In genomic region chr4:87843936-87844335, GRCh38 we compare ENCODE assay signal across 12 cellular contexts. TPM values are rescaled to one million over a fixed set of nuclear protein-coding genes. Genes with fewer than 3 reads are reported as not detected.
DNase-seq lines count a peak whose midpoint lies in the region; ATAC-seq, FAIRE-seq and TF ChIP-seq lines count a peak whose summit lies in the region.
"Had no signal": no experiment of that assay in that cellular context is flagged by ENCODE, and none has a peak within 500 bp of the region (broad histone marks: within the 10 kb centered on the region; RNA-seq: fewer than 3 reads in every experiment).

No MANE protein-coding gene starts in this region.

- H3K4me3 ChIP-seq in astrocyte (ENCODE audit: insufficient read depth, low read depth, low read length) (peak overlapping the region; percentile 1), hepatocyte (no peak overlapping the region)
- H3K4me3 ChIP-seq: prostate gland had no signal

- H3K27me3 Mint-ChIP-seq in astrocyte (ENCODE audit: low read depth, unreplicated experiment) = no peaks in the 10 kb centered on the region
- H3K27me3 Mint-ChIP-seq in glutamatergic neuron (ENCODE audit: unreplicated experiment) = no peaks in the 10 kb centered on the region

- H3K4me1 Mint-ChIP-seq in astrocyte (ENCODE audit: low read depth, unreplicated experiment) (peaks cover 14% of the 10 kb centered on the region), glutamatergic neuron (ENCODE audit: low read depth, unreplicated experiment) (peaks cover 3% of the 10 kb centered on the region)

- FAIRE-seq in astrocyte (lab: Jason Lieb, UNC) = peak; percentile 74

- CTCF ChIA-PET in HEK293T (lab: Yijun Ruan, JAX) = no interaction called here

- no peaks in the 10 kb centered on the region for H3K27me3 ChIP-seq in astrocyte (ENCODE audit: insufficient read depth, low read length)
- no peaks in the 10 kb centered on the region for H3K27me3 ChIP-seq in hepatocyte

- peak overlapping the region; percentile 65 for H3K4me2 ChIP-seq in astrocyte (ENCODE audit: low read length)
- no peak overlapping the region for H3K4me2 ChIP-seq in hepatocyte

- H3K4me3 Mint-ChIP-seq in astrocyte (ENCODE audit: unreplicated experiment) (no peak overlapping the region), glutamatergic neuron (ENCODE audit: unreplicated experiment) (no peak overlapping the region)

- TF ChIP-seq CTCF in astrocyte (IDR thresholded peaks at IDR 0.05; ENCODE audit: insufficient read depth, low read depth, low read length) = no peak
- no peak for TF ChIP-seq CTCF in hepatocyte (IDR thresholded peaks at IDR 0.05; ENCODE audit: poor library complexity)
- no peak for TF ChIP-seq CTCF in glutamatergic neuron (IDR thresholded peaks at IDR 0.05; ENCODE audit: partially characterized antibody, unreplicated experiment)

- H3K9me3 Mint-ChIP-seq in astrocyte (ENCODE audit: unreplicated experiment) = no peaks in the 10 kb centered on the region
- H3K9me3 Mint-ChIP-seq in glutamatergic neuron (ENCODE audit: unreplicated experiment) = peaks cover 3% of the 10 kb centered on the region

- H3K36me3 Mint-ChIP-seq in astrocyte (ENCODE audit: low read depth, unreplicated experiment) (no peaks in the 10 kb centered on the region), glutamatergic neuron (ENCODE audit: unreplicated experiment) (no peaks in the 10 kb centered on the region)

- peak overlapping the region; percentile 48 for H2AFZ ChIP-seq in astrocyte (ENCODE audit: low read depth, low read length)
- H2AFZ ChIP-seq in hepatocyte = no peak overlapping the region

- H3K4me1 ChIP-seq in astrocyte (ENCODE audit: insufficient read depth, low read length) (peaks cover 9% of the 10 kb centered on the region), hepatocyte (ENCODE audit: insufficient read depth) (no peaks in the 10 kb centered on the region)
- H3K4me1 ChIP-seq: prostate gland had no signal

- WGBS in hepatocyte (ENCODE audit: low lambda C conversion rate, missing lambda C conversion rate) = 80% methylated on average over 3 of the region's 3 CpGs

- peak overlapping the region; percentile 17 for H3K27ac ChIP-seq in astrocyte (ENCODE audit: low read depth, low read length)
- no peak overlapping the region for H3K27ac ChIP-seq in hepatocyte
- H3K27ac ChIP-seq: C4-2B, prostate gland had no signal

- H3K9me2 ChIP-seq in hepatocyte (replicated peaks; ENCODE audit: insufficient read depth) = no peaks in the 10 kb centered on the region

- no peaks in the 10 kb centered on the region for H3K36me3 ChIP-seq in astrocyte (ENCODE audit: insufficient read depth, low read length)
- H3K36me3 ChIP-seq in hepatocyte (replicated peaks; ENCODE audit: insufficient read depth, low read depth) = no peaks in the 10 kb centered on the region
- H3K36me3 ChIP-seq: prostate gland had no signal

- H4K20me1 ChIP-seq in astrocyte (ENCODE audit: insufficient read depth, low read length) (no peaks in the 10 kb centered on the region), hepatocyte (ENCODE audit: insufficient read depth, poor library complexity, severe bottlenecking) (no peaks in the 10 kb centered on the region)

- H3K9me3 ChIP-seq in astrocyte (ENCODE audit: insufficient read depth, low read depth, low read length) (no peaks in the 10 kb centered on the region), hepatocyte (ENCODE audit: low read depth) (no peaks in the 10 kb centered on the region)
- H3K9me3 ChIP-seq: prostate gland had no signal

- H3K9ac ChIP-seq in astrocyte (ENCODE audit: low read length) = no peak overlapping the region

- DNase-seq in A172 (ENCODE audit: low spot score) (peak; percentile 85), Kasumi-1 (lab: John Stamatoyannopoulos, UW) (peak; percentile 97), astrocyte (ENCODE audit: low read depth) (peak; percentile 86), hepatocyte (ENCODE audit: low spot score) (peak; percentile 35), glutamatergic neuron (no peak), HEK293T (ENCODE audit: extremely low spot score) (no peak)
- DNase-seq: NCI-H1092 treated with DMSO at 0.1 percent for 48 hours had no signal

- ATAC-seq in GM21737 (IDR thresholded peaks at IDR 0.05; ENCODE audit: unreplicated experiment) (no peak), HG03095 (IDR thresholded peaks at IDR 0.05; ENCODE audit: unreplicated experiment) (no peak)

- POLR2A ChIA-PET in HEK293T (lab: Yijun Ruan, JAX) = no interaction called here

- H3K79me2 ChIP-seq in astrocyte (ENCODE audit: insufficient read depth, low read length) (no peaks in the 10 kb centered on the region), hepatocyte (no peaks in the 10 kb centered on the region)

- H3K27ac Mint-ChIP-seq in astrocyte (ENCODE audit: unreplicated experiment) (peak overlapping the region; percentile 70), glutamatergic neuron (ENCODE audit: unreplicated experiment) (no peak overlapping the region)

TF ChIP-seq in HEK293T, 16 proteins besides CTCF, POLR2A, EP300 and RAD21:
- TF ChIP-seq ZNF384 (IDR thresholded peaks at IDR 0.05) (no peak), FOXA1 (IDR thresholded peaks at IDR 0.05) (no peak), BHLHE40 (IDR thresholded peaks at IDR 0.05; ENCODE audit: borderline replicate concordance) (no peak), CTBP1 (IDR thresholded peaks at IDR 0.05; ENCODE audit: borderline replicate concordance) (no peak), ARNT (IDR thresholded peaks at IDR 0.05) (no peak), FOXM1 (IDR thresholded peaks at IDR 0.05; ENCODE audit: borderline replicate concordance) (no peak), LEF1 (IDR thresholded peaks at IDR 0.05; ENCODE audit: borderline replicate concordance) (no peak)

RNA-seq across cellular contexts. Expression of gene MEPE, which starts 11.2 kb away (rescaled TPM):
- not detected in 2 replicates for total RNA-seq in A172 (2014; rRNA removed; shearing (Covaris generic))
- not detected in 2 replicates for total RNA-seq in astrocyte
- 0.07 TPM in 1 of 2 replicates, not detected in the other for total RNA-seq in hepatocyte
- not detected in 2 replicates for polyA plus RNA-seq in hepatocyte
- total RNA-seq in glutamatergic neuron (ENCODE audit: unreplicated experiment) = not detected
- total RNA-seq: prostate gland, urinary bladder had no signal
- polyA plus RNA-seq: urinary bladder had no signal

RNA-seq across cellular contexts. Expression of gene IBSP, which starts 44.6 kb away (rescaled TPM):
- not detected in 2 replicates for total RNA-seq in A172 (2014; rRNA removed; shearing (Covaris generic))
- total RNA-seq in astrocyte (not detected in 2 replicates), hepatocyte (0.07 TPM in 1 of 2 replicates, not detected in the other), glutamatergic neuron (ENCODE audit: unreplicated experiment) (not detected)
- 0.12 TPM in 1 of 2 replicates, not detected in the other for polyA plus RNA-seq in hepatocyte
- total RNA-seq: prostate gland, urinary bladder had no signal
- polyA plus RNA-seq: urinary bladder had no signal

Comparison
In these comparisons a context has a peak if more than half of its experiments do, and no peak if none do; other contexts are left out.
1. DNase-seq: peak in A172 (single experiment), Kasumi-1 (2 of 2), astrocyte (single experiment) and hepatocyte (single experiment); none in glutamatergic neuron (single experiment) and HEK293T (single experiment).